ENCODE assay signal across 2 cellular contexts in the genomic region with DNA sequence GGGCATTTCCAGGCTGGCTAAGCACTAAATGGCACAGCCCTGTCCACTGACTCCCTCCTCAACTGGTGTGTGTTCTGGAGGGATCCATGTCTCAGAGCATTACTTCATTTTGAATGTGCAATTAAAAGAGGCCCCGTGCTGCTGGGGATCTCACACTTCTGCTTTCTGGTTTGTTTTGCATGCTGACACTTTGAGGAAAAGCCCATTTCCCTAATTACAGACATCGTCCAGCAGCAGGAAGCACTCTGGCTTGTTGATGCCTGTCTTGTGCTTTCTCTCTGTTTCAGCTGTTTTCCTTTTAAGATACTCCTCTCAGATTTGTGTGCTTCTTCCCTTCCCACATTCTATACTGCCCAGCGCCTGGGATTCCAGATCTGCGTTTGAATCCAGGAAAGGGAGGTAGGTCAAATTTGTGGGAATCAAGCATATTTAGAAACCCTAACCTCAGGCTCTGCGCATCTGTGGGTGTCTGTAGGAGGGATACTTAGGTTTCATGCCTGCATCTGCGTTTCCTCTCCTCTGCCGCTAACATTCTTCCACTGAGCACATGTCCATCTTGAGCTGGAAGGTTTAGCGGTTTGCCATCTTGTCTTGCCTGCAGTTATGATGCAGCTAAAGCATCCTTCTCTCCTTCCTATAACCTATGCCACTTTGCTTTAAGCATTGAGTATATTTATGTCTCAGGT.
TF ChIP-seq lines count a peak whose summit lies in the region.

No MANE protein-coding gene starts in this region.

TF ChIP-seq in liver, 16 proteins besides CTCF, POLR2A, EP300 and RAD21:
- TF ChIP-seq SP1 (IDR thresholded peaks at IDR 0.05) (no peak), EGR1 (IDR thresholded peaks at IDR 0.05; ENCODE audit: low read depth in 2 of 2) (no peak), RXRA (IDR thresholded peaks at IDR 0.05) (no peak), JUND (IDR thresholded peaks at IDR 0.05) (no peak), FOXA2 (IDR thresholded peaks at IDR 0.05) (no peak), FOXA1 (IDR thresholded peaks at IDR 0.05) (no peak), HNF4A (conservative IDR thresholded peaks at IDR 0.05) (no peak)
- TF ChIP-seq, protein P1, sequence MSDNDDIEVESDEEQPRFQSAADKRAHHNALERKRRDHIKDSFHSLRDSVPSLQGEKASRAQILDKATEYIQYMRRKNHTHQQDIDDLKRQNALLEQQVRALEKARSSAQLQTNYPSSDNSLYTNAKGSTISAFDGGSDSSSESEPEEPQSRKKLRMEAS (IDR thresholded peaks at IDR 0.05) = peak; percentile 24

TF ChIP-seq in HepG2, 621 proteins besides CTCF, POLR2A, EP300 and RAD21:
- TF ChIP-seq, protein P2, sequence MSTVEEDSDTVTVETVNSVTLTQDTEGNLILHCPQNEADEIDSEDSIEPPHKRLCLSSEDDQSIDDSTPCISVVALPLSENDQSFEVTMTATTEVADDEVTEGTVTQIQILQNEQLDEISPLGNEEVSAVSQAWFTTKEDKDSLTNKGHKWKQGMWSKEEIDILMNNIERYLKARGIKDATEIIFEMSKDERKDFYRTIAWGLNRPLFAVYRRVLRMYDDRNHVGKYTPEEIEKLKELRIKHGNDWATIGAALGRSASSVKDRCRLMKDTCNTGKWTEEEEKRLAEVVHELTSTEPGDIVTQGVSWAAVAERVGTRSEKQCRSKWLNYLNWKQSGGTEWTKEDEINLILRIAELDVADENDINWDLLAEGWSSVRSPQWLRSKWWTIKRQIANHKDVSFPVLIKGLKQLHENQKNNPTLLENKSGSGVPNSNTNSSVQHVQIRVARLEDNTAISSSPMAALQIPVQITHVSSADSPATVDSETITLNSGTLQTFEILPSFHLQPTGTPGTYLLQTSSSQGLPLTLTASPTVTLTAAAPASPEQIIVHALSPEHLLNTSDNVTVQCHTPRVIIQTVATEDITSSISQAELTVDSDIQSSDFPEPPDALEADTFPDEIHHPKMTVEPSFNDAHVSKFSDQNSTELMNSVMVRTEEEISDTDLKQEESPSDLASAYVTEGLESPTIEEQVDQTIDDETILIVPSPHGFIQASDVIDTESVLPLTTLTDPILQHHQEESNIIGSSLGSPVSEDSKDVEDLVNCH (CRISPR knock-in tag; IDR thresholded peaks at IDR 0.05) = no peak
- TF ChIP-seq MEF2D (CRISPR knock-in tag; IDR thresholded peaks at IDR 0.05) (no peak), IKZF4 (CRISPR knock-in tag; IDR thresholded peaks at IDR 0.05; ENCODE audit: borderline replicate concordance, low read depth, not compliant biosample characterization) (no peak)
- TF ChIP-seq, protein P3, sequence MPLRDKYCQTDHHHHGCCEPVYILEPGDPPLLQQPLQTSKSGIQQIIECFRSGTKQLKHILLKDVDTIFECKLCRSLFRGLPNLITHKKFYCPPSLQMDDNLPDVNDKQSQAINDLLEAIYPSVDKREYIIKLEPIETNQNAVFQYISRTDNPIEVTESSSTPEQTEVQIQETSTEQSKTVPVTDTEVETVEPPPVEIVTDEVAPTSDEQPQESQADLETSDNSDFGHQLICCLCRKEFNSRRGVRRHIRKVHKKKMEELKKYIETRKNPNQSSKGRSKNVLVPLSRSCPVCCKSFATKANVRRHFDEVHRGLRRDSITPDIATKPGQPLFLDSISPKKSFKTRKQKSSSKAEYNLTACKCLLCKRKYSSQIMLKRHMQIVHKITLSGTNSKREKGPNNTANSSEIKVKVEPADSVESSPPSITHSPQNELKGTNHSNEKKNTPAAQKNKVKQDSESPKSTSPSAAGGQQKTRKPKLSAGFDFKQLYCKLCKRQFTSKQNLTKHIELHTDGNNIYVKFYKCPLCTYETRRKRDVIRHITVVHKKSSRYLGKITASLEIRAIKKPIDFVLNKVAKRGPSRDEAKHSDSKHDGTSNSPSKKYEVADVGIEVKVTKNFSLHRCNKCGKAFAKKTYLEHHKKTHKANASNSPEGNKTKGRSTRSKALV (CRISPR knock-in tag; IDR thresholded peaks at IDR 0.05) = no peak
TF ChIP-seq in HepG2: peak in this region for 0.
